ENCODE assay signal across 8 cellular contexts in genomic region chr9:127451681-127452480, GRCh38. TPM values are rescaled to one million over a fixed set of nuclear protein-coding genes. Genes with fewer than 3 reads are reported as not detected.
DNase-seq lines count a peak whose midpoint lies in the region; ATAC-seq and TF ChIP-seq lines count a peak whose summit lies in the region.

No MANE protein-coding gene starts in this region.

- peaks cover 7% of the 10 kb centered on the region for H3K9me3 Mint-ChIP-seq in activated T-helper 1 cell treated with anti-CD3 and anti-CD28 coated beads, Interleukin-12 subunit alpha, Interleukin-12 subunit beta, Interleukin-2, Interleukin-4 antibody, amounts not matched to agents 30 ng/mL and 10 ng/mL and 1 ng/mL, durations not matched to agents 14 hours and 24 hours and 36 hours

- peaks cover 38% of the 10 kb centered on the region for H4K20me1 ChIP-seq in OCI-LY3 (ENCODE audit: insufficient read depth, low read length)

- peaks cover 41% of the 10 kb centered on the region for H3K36me3 ChIP-seq in OCI-LY3 (replicated peaks; ENCODE audit: low read depth, low read length)
- H3K36me3 ChIP-seq in esophagus squamous epithelium = peaks cover 17 to 66% (median 27%) of the 10 kb centered on the region in 3 donors
- H3K36me3 ChIP-seq in thoracic aorta = peaks cover 21% of the 10 kb centered on the region

- H3K4me1 ChIP-seq in OCI-LY3 (ENCODE audit: low read length) (peaks cover 37% of the 10 kb centered on the region), esophagus squamous epithelium (peaks cover 15 to 60% (median 36%) of the 10 kb centered on the region in 3 donors), thoracic aorta (ENCODE audit: control insufficient read depth in 1 of 2, low read depth in 2 of 2) (peaks cover 14 to 35% of the 10 kb centered on the region in 2 donors)

- peak overlapping the region; percentile 96 for H3K9ac ChIP-seq in OCI-LY3 (ENCODE audit: low read length)

- peak overlapping the region; percentile 79 for H3K4me2 ChIP-seq in OCI-LY3 (ENCODE audit: low read length)

- H3K4me3 ChIP-seq in OCI-LY3 (ENCODE audit: low read length) (peak overlapping the region; percentile 90), esophagus squamous epithelium (peak overlapping the region; percentile 88 to 94 (median 91)), thoracic aorta (peak overlapping the region; percentile 84)

- DNase-seq in activated T-cell treated with anti-CD3 and anti-CD28 coated beads for 1 hour (ENCODE audit: low read depth) = peak; percentile 9
- no peak for DNase-seq in activated T-cell treated with anti-CD3 and anti-CD28 coated beads for 4 hours
- peak; percentile 35 for DNase-seq in activated T-helper 1 cell treated with anti-CD3 and anti-CD28 coated beads, Interleukin-12 subunit alpha, Interleukin-12 subunit beta, Interleukin-2, Interleukin-4 antibody, amounts not matched to agents 30 ng/mL and 10 ng/mL and 1 ng/mL, durations not matched to agents 14 hours and 24 hours and 36 hours (ENCODE audit: low spot score)
- DNase-seq in esophagus squamous epithelium (lab: John Stamatoyannopoulos, UW) = no peak
- DNase-seq in myocyte (ENCODE audit: low read depth) = peak; percentile 66
- DNase-seq in thoracic aorta (ENCODE audit: low spot score) = no peak

- TF ChIP-seq CTCF in OCI-LY3 (IDR thresholded peaks at IDR 0.05; ENCODE audit: low read depth, low read length) = no peak
- no peak for TF ChIP-seq CTCF in esophagus squamous epithelium (IDR thresholded peaks at IDR 0.05)
- no peak for TF ChIP-seq CTCF in thoracic aorta (IDR thresholded peaks at IDR 0.05)

- TF ChIP-seq POLR2A in esophagus squamous epithelium (IDR thresholded peaks at IDR 0.05) = no peak

- intact Hi-C loops in activated T-helper 1 cell treated with anti-CD3 and anti-CD28 coated beads, Interleukin-12 subunit alpha, Interleukin-12 subunit beta, Interleukin-2, Interleukin-4 antibody, amounts not matched to agents 30 ng/mL and 10 ng/mL and 1 ng/mL, durations not matched to agents 14 hours and 24 hours and 36 hours (cut with micrococcal nuclease) = loop anchor here (1.0 to 10.0 kb wide), 11 partner anchors 28 to 507 kb away; partner anchors contain the start of genes PTRH1, ST6GALNAC4, TOR2A and ZNF79
- intact Hi-C loops in esophagus squamous epithelium (cut with DNase I) = no loop called here

- peak overlapping the region; percentile 83 for H3K27ac ChIP-seq in OCI-LY3 (ENCODE audit: low read length)
- H3K27ac ChIP-seq in esophagus squamous epithelium = peak overlapping the region; percentile 93 to 98 (median 96)
- H3K27ac ChIP-seq in thoracic aorta = peak overlapping the region; percentile 85 to 88

- no peaks in the 10 kb centered on the region for H3K27me3 Mint-ChIP-seq in activated T-helper 1 cell treated with anti-CD3 and anti-CD28 coated beads, Interleukin-12 subunit alpha, Interleukin-12 subunit beta, Interleukin-2, Interleukin-4 antibody, amounts not matched to agents 30 ng/mL and 10 ng/mL and 1 ng/mL, durations not matched to agents 14 hours and 24 hours and 36 hours (ENCODE audit: insufficient read depth)

- H3K4me1 Mint-ChIP-seq in activated T-helper 1 cell treated with anti-CD3 and anti-CD28 coated beads, Interleukin-12 subunit alpha, Interleukin-12 subunit beta, Interleukin-2, Interleukin-4 antibody, amounts not matched to agents 30 ng/mL and 10 ng/mL and 1 ng/mL, durations not matched to agents 14 hours and 24 hours and 36 hours (ENCODE audit: low read depth) = peaks cover 48% of the 10 kb centered on the region

- WGBS in esophagus squamous epithelium, 2 donors = 1 to 2% methylated on average over 13 of the region's 39 CpGs

- H3K27ac Mint-ChIP-seq in activated T-helper 1 cell treated with anti-CD3 and anti-CD28 coated beads, Interleukin-12 subunit alpha, Interleukin-12 subunit beta, Interleukin-2, Interleukin-4 antibody, amounts not matched to agents 30 ng/mL and 10 ng/mL and 1 ng/mL, durations not matched to agents 14 hours and 24 hours and 36 hours = peak overlapping the region; percentile 98

- H3K36me3 Mint-ChIP-seq in activated T-helper 1 cell treated with anti-CD3 and anti-CD28 coated beads, Interleukin-12 subunit alpha, Interleukin-12 subunit beta, Interleukin-2, Interleukin-4 antibody, amounts not matched to agents 30 ng/mL and 10 ng/mL and 1 ng/mL, durations not matched to agents 14 hours and 24 hours and 36 hours (ENCODE audit: low read depth) = peaks cover 45% of the 10 kb centered on the region

- peak; percentile 14 for ATAC-seq in HG03097 (IDR thresholded peaks at IDR 0.05; ENCODE audit: low FRiP score, unreplicated experiment)
- peak; percentile 13 for ATAC-seq in thoracic aorta (ENCODE audit: insufficient number of reproducible peaks, low FRiP score, low read depth)

- peak overlapping the region; percentile 92 for H3K4me3 Mint-ChIP-seq in activated T-helper 1 cell treated with anti-CD3 and anti-CD28 coated beads, Interleukin-12 subunit alpha, Interleukin-12 subunit beta, Interleukin-2, Interleukin-4 antibody, amounts not matched to agents 30 ng/mL and 10 ng/mL and 1 ng/mL, durations not matched to agents 14 hours and 24 hours and 36 hours

- H3K9me3 ChIP-seq in OCI-LY3 (ENCODE audit: insufficient read depth, low read length) (no peaks in the 10 kb centered on the region), esophagus squamous epithelium (peaks cover 0 to 4% (median 0%) of the 10 kb centered on the region in 3 donors), thoracic aorta (no peaks in the 10 kb centered on the region)

- peaks cover 52% of the 10 kb centered on the region for H3K79me2 ChIP-seq in OCI-LY3 (ENCODE audit: low read length)

- peak overlapping the region; percentile 60; the same call in 1 of the 2 replicates for H2AFZ ChIP-seq in OCI-LY3 (ENCODE audit: low read depth, low read length)

- H3K27me3 ChIP-seq in OCI-LY3 (ENCODE audit: low read depth, low read length) (no peaks in the 10 kb centered on the region), esophagus squamous epithelium (no peaks in the 10 kb centered on the region), thoracic aorta (replicated peaks; ENCODE audit: insufficient read depth) (no peaks in the 10 kb centered on the region)

RNA-seq across cellular contexts. Expression of gene LRSAM1, which starts 0.6 kb away (rescaled TPM):
- total RNA-seq in activated T-helper 1 cell treated with anti-CD3 and anti-CD28 coated beads, Interleukin-12 subunit alpha, Interleukin-12 subunit beta, Interleukin-2, Interleukin-4 antibody, amounts not matched to agents 30 ng/mL and 10 ng/mL and 1 ng/mL, durations not matched to agents 14 hours and 24 hours and 36 hours = 23.8 and 25.8 TPM in 2 replicates
- 10 to 100 TPM in 3 of 4 donors, 1 to 10 TPM in 1; 8.0 to 16.2 (median 12.9) TPM for total RNA-seq in esophagus squamous epithelium
- 17.1 and 19.6 TPM in 2 replicates for total RNA-seq in myocyte
- polyA plus RNA-seq in myocyte (2012) = 19.2 TPM
- 10 to 100 TPM; 16.4 to 22.6 TPM for total RNA-seq in thoracic aorta

RNA-seq across cellular contexts. Expression of gene RPL12, which starts 0.7 kb away (rescaled TPM):
- total RNA-seq in activated T-helper 1 cell treated with anti-CD3 and anti-CD28 coated beads, Interleukin-12 subunit alpha, Interleukin-12 subunit beta, Interleukin-2, Interleukin-4 antibody, amounts not matched to agents 30 ng/mL and 10 ng/mL and 1 ng/mL, durations not matched to agents 14 hours and 24 hours and 36 hours = 1,157 and 1,162 TPM in 2 replicates
- total RNA-seq in esophagus squamous epithelium (1,000 to 10,000 TPM; 1,192 to 3,474 (median 2,165) TPM), myocyte (1,595 and 2,040 TPM in 2 replicates), thoracic aorta (1,000 to 10,000 TPM in 1 of 2 donors, 100 to 1,000 TPM in 1; 806 to 1,256 TPM)
- polyA plus RNA-seq in myocyte (2012) = 1,528 TPM

RNA-seq across cellular contexts. Expression of gene ZNF79, which starts 27.7 kb away (rescaled TPM):
- total RNA-seq in activated T-helper 1 cell treated with anti-CD3 and anti-CD28 coated beads, Interleukin-12 subunit alpha, Interleukin-12 subunit beta, Interleukin-2, Interleukin-4 antibody, amounts not matched to agents 30 ng/mL and 10 ng/mL and 1 ng/mL, durations not matched to agents 14 hours and 24 hours and 36 hours = 21.7 and 23.1 TPM in 2 replicates
- total RNA-seq in esophagus squamous epithelium = 1 to 10 TPM; 3.1 to 9.9 (median 4.7) TPM
- 9.0 and 10.3 TPM in 2 replicates for total RNA-seq in myocyte
- polyA plus RNA-seq in myocyte (2012) = 5.4 TPM
- 10 to 100 TPM in 1 of 2 donors, 1 to 10 TPM in 1; 7.3 to 12.2 TPM for total RNA-seq in thoracic aorta

RNA-seq across cellular contexts. Expression of gene SLC2A8, which starts 54.9 kb away (rescaled TPM):
- total RNA-seq in activated T-helper 1 cell treated with anti-CD3 and anti-CD28 coated beads, Interleukin-12 subunit alpha, Interleukin-12 subunit beta, Interleukin-2, Interleukin-4 antibody, amounts not matched to agents 30 ng/mL and 10 ng/mL and 1 ng/mL, durations not matched to agents 14 hours and 24 hours and 36 hours = 10.4 and 11.6 TPM in 2 replicates
- 10 to 100 TPM in 3 of 4 donors, 1 to 10 TPM in 1; 6.2 to 28.3 (median 16.7) TPM for total RNA-seq in esophagus squamous epithelium
- total RNA-seq in myocyte = 18.5 and 18.8 TPM in 2 replicates
- polyA plus RNA-seq in myocyte (2012) = 10.3 TPM
- total RNA-seq in thoracic aorta = 10 to 100 TPM; 21.3 to 33.4 TPM

Comparison
In these comparisons a context has a peak if more than half of its experiments do, and no peak if none do; other contexts are left out.
1. DNase-seq: peak in activated T-cell treated with anti-CD3 and anti-CD28 coated beads for 1 hour (single experiment), activated T-helper 1 cell treated with anti-CD3 and anti-CD28 coated beads, Interleukin-12 subunit alpha, Interleukin-12 subunit beta, Interleukin-2, Interleukin-4 antibody, amounts not matched to agents 30 ng/mL and 10 ng/mL and 1 ng/mL, durations not matched to agents 14 hours and 24 hours and 36 hours (single experiment) and myocyte (single experiment); none in activated T-cell treated with anti-CD3 and anti-CD28 coated beads for 4 hours (single experiment), esophagus squamous epithelium (single experiment) and thoracic aorta (single experiment).
2. Peak in every context shown above with its lines, with median percentiles within 50 percentile points of each other: H3K27ac ChIP-seq and H3K4me3 ChIP-seq.